ENCODE assay signal across 1 cellular context in the genomic region with DNA sequence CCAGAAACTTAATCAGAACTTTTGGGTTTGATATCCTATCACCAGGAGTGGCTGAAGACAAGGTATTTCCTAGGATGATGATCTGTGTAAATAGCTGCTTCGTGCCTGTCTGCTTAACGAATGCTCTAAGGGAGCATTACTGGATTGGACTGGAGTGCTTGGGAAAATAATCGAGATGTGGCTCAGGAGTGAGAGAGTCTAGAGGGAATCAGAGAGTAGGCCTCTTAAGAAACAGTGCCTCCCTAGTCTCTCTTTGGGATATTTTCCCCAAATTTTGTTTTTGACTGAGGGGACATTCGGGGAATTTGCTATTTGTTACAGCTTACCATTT.
TF ChIP-seq lines count a peak whose summit lies in the region.

No MANE protein-coding gene starts in this region.

TF ChIP-seq in GM12878, 131 proteins besides CTCF, POLR2A, EP300 and RAD21:
- TF ChIP-seq TCF7 (IDR thresholded peaks at IDR 0.05; ENCODE audit: borderline replicate concordance) (no peak), EZH2 (IDR thresholded peaks at IDR 0.05; ENCODE audit: borderline replicate concordance, control insufficient read depth, low read depth, low read length) (no peak), WRNIP1 (IDR thresholded peaks at IDR 0.05; ENCODE audit: borderline replicate concordance, low read depth, low read length) (no peak), SMARCA5 (IDR thresholded peaks at IDR 0.05) (no peak)
